2 cellular contexts compared by ENCODE assay signal in the genomic region with DNA sequence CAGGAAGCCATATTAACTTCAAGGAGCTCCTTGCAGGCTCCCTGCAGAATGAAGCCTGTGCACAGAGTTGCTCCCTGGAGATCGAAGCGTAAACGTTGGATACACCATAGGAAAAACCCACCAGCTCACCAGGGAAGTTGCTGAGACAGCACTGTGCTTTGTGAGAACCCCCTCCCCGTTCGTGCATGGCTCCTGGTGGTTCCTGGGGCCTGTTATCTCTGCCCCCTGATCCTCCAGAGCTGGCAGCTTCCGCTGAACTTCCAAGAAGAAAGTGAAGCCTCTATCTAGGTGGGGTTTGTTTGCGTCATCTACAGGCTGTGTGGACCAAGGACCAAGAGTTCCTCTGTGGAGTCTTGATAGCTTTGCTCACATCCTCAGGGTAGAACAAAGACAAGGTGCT.
TF ChIP-seq lines count a peak whose summit lies in the region.

No MANE protein-coding gene starts in this region.

TF ChIP-seq in SK-N-SH, 30 proteins besides CTCF, POLR2A, EP300 and RAD21 (continued from another document):
- TF ChIP-seq ZBTB33 (IDR thresholded peaks at IDR 0.05; ENCODE audit: borderline replicate concordance, low read depth), result no peak
- no peak for TF ChIP-seq EZH2phosphoT487 (IDR thresholded peaks at IDR 0.05; ENCODE audit: borderline replicate concordance, low read depth)
- TF ChIP-seq GATA2 (CRISPR knock-in tag; IDR thresholded peaks at IDR 0.05), result no peak
- no peak for TF ChIP-seq MAX (IDR thresholded peaks at IDR 0.05; ENCODE audit: low read depth)
- no peak for TF ChIP-seq NRF1 (IDR thresholded peaks at IDR 0.05; ENCODE audit: low read depth, low read length)

TF ChIP-seq in SK-N-SH treated with all-trans-retinoic acid at 6 μM for 48 hours, 23 proteins besides CTCF, POLR2A, EP300 and RAD21 (continued from another document):
- TF ChIP-seq POU6F1 (CRISPR knock-in tag; IDR thresholded peaks at IDR 0.05; ENCODE audit: borderline replicate concordance, low read depth), result no peak
- TF ChIP-seq GLIS3 (CRISPR knock-in tag; IDR thresholded peaks at IDR 0.05), result no peak
- TF ChIP-seq PATZ1 (CRISPR knock-in tag; IDR thresholded peaks at IDR 0.05; ENCODE audit: borderline replicate concordance), result no peak
- no peak for TF ChIP-seq ZC3H10 (CRISPR knock-in tag; IDR thresholded peaks at IDR 0.05)
- no peak for TF ChIP-seq ZFP30 (CRISPR knock-in tag; IDR thresholded peaks at IDR 0.05)
- no peak for TF ChIP-seq ZNF565 (CRISPR knock-in tag; conservative IDR thresholded peaks at IDR 0.05; ENCODE audit: low read depth)
- no peak for TF ChIP-seq ESRRG (CRISPR knock-in tag; IDR thresholded peaks at IDR 0.05)
- no peak for TF ChIP-seq ISL1 (CRISPR knock-in tag; IDR thresholded peaks at IDR 0.05)
- TF ChIP-seq ARNTL (CRISPR knock-in tag; IDR thresholded peaks at IDR 0.05; ENCODE audit: borderline replicate concordance, low read depth), result no peak
- no peak for TF ChIP-seq CSDC2 (CRISPR knock-in tag; IDR thresholded peaks at IDR 0.05)
